9 cellular contexts compared by ENCODE assay signal in the genomic region with DNA sequence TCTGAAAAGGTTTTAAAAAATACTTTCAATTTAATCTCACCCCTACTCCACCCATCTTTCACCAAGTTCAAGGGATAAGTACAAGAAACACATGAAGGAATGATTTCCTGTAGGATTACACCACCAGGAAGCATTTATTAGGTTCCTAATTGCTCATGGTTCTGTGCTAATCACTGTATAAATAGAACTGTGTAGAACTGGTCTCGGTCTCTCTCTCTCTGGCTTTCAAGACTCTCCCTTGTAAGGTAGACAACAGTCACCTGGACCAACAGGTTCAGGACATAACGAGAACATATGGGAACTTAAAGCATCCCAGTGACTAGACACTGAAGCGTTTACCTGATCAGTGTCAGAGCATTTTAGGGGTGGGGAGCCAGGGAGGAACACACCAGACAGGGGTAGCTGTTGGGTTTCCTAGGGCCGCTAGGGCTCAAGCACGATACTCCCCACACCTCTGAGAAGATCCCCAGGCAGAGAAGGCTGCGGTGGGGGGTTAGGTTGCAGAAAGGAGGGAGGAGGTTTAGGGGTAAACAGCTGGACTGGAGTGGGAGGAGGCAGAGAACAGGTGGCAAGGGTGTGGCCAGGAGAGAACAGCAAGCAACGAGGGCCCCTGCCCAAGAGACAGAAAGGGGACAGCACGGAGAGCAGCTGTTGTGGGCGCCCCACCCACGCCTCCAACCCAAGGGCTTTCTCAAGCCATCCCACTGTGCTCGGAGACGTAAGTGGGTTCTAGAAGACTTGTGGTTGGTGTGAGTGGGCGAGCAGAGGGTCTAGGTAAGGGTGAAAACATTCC. TPM values are rescaled to one million over a fixed set of nuclear protein-coding genes. Genes with fewer than 3 reads are reported as not detected.
DNase-seq lines count a peak whose midpoint lies in the region; ATAC-seq and TF ChIP-seq lines count a peak whose summit lies in the region.
"Had no signal": no experiment of that assay in that cellular context is flagged by ENCODE, and none has a peak within 500 bp of the region (broad histone marks: within the 10 kb centered on the region; RNA-seq: fewer than 3 reads in every experiment).

No MANE protein-coding gene starts in this region.

- H3K4me1 ChIP-seq in thymus (ENCODE audit: control insufficient read depth, insufficient read depth, low read length): peaks cover 6% of the 10 kb centered on the region

- H3K4me3 ChIP-seq in thymus (ENCODE audit: low read length) (no peak overlapping the region), WERI-Rb-1 (ENCODE audit: low read depth, low read length) (no peak overlapping the region)
- H3K4me3 ChIP-seq: lower lobe of right lung, MG63 had no signal

- WGBS in thymus: 78% methylated on average over 13 of the region's 13 CpGs

- no peaks in the 10 kb centered on the region for H3K9me3 ChIP-seq in thymus (ENCODE audit: control insufficient read depth)
- H3K9me3 ChIP-seq in WERI-Rb-1 (ENCODE audit: severe bottlenecking): no peaks in the 10 kb centered on the region
- H3K9me3 ChIP-seq: lower lobe of right lung, MG63 had no signal

- ATAC-seq in GM19043 (IDR thresholded peaks at IDR 0.05; ENCODE audit: low read depth, unreplicated experiment): peak; percentile 72
- peak; percentile 69 for ATAC-seq in HG02623 (IDR thresholded peaks at IDR 0.05; ENCODE audit: unreplicated experiment)
- ATAC-seq in HG03575 (IDR thresholded peaks at IDR 0.05; ENCODE audit: extremely low read depth, insufficient number of reproducible peaks, low FRiP score, unreplicated experiment): peak; percentile 39

- DNase-seq in amygdala (lab: John Stamatoyannopoulos, UW) (no peak), retina (no peak), WERI-Rb-1 (no peak)
- DNase-seq: lower lobe of right lung, MG63 had no signal

- TF ChIP-seq CTCF in WERI-Rb-1 (IDR thresholded peaks at IDR 0.05; ENCODE audit: low read depth, low read length): no peak

- H3K27me3 ChIP-seq in thymus (ENCODE audit: control insufficient read depth, insufficient read depth) (no peaks in the 10 kb centered on the region), WERI-Rb-1 (ENCODE audit: insufficient read depth, low read depth, severe bottlenecking) (no peaks in the 10 kb centered on the region)

- H3K27ac ChIP-seq in thymus (ENCODE audit: low read depth) (peak overlapping the region; percentile 1), WERI-Rb-1 (no peak overlapping the region)
- H3K27ac ChIP-seq: lower lobe of right lung had no signal

- H3K36me3 ChIP-seq in thymus (ENCODE audit: control insufficient read depth, insufficient read depth) (no peaks in the 10 kb centered on the region), WERI-Rb-1 (no peaks in the 10 kb centered on the region)
- H3K36me3 ChIP-seq: lower lobe of right lung, MG63 had no signal

RNA-seq across cellular contexts. Expression of gene USP6NL, which starts 52.5 kb away (rescaled TPM):
- polyA plus RNA-seq in thymus: 8.1 TPM
